Comparison of ENCODE assay signal across 1 cellular context in genomic region chr7:73612598-73613269, GRCh38.
TF ChIP-seq lines count a peak whose summit lies in the region.

No MANE protein-coding gene starts in this region.

TF ChIP-seq in HepG2, 621 proteins besides CTCF, POLR2A, EP300 and RAD21 (continued from another document and continues in another):
- TF ChIP-seq ZNF33A (CRISPR knock-in tag; IDR thresholded peaks at IDR 0.05; ENCODE audit: borderline replicate concordance) = 0 out of 2 replicates have a peak, but pooled peaks have one; percentile 40
- TF ChIP-seq SNAPC4 (CRISPR knock-in tag; IDR thresholded peaks at IDR 0.05) = peak; percentile 71; the same call in 1 of the 2 replicates
- TF ChIP-seq RXRA (CRISPR knock-in tag; IDR thresholded peaks at IDR 0.05) = peak; percentile 91
- TF ChIP-seq ZSCAN29 (CRISPR knock-in tag; conservative IDR thresholded peaks at IDR 0.05) = 0 out of 2 replicates have a peak, but pooled peaks have one; percentile 59
- no peak for TF ChIP-seq ZBTB3 (CRISPR knock-in tag; IDR thresholded peaks at IDR 0.05; ENCODE audit: borderline replicate concordance, low read depth)
- TF ChIP-seq LBX2 (CRISPR knock-in tag; IDR thresholded peaks at IDR 0.05; ENCODE audit: borderline replicate concordance) = no peak
- peak; percentile 78; the same call in 1 of the 2 replicates for TF ChIP-seq ZNF224 (CRISPR knock-in tag; IDR thresholded peaks at IDR 0.05)
- TF ChIP-seq ZSCAN31 (CRISPR knock-in tag; IDR thresholded peaks at IDR 0.05; ENCODE audit: low read depth) = peak; percentile 95
- TF ChIP-seq IRF2 (CRISPR knock-in tag; IDR thresholded peaks at IDR 0.05) = peak; percentile 87
- no peak for TF ChIP-seq DBP (CRISPR knock-in tag; IDR thresholded peaks at IDR 0.05; ENCODE audit: not compliant biosample characterization)
- TF ChIP-seq ZNF143 (CRISPR knock-in tag; IDR thresholded peaks at IDR 0.05) = 0 out of 2 replicates have a peak, but pooled peaks have one; percentile 22
- TF ChIP-seq NCOA1 (CRISPR knock-in tag; IDR thresholded peaks at IDR 0.05) = peak; percentile 90; the same call in 1 of the 2 replicates
- TF ChIP-seq RARG (CRISPR knock-in tag; IDR thresholded peaks at IDR 0.05; ENCODE audit: low read depth) = no peak
- TF ChIP-seq MTF1 (CRISPR knock-in tag; IDR thresholded peaks at IDR 0.05) = no peak
- peak; percentile 95 for TF ChIP-seq SALL1 (CRISPR knock-in tag; IDR thresholded peaks at IDR 0.05)
- TF ChIP-seq KDM2A (CRISPR knock-in tag; IDR thresholded peaks at IDR 0.05; ENCODE audit: borderline replicate concordance, low read depth) = peak; percentile 36; the same call in 1 of the 2 replicates
- TF ChIP-seq HNRNPH1 (optimal IDR thresholded peaks at IDR 0.05; ENCODE audit: low read depth, low read length) = no peak
- TF ChIP-seq RBFOX2 (IDR thresholded peaks at IDR 0.05; ENCODE audit: low read depth, low read length) = peak; percentile 53; the same call in 1 of the 2 replicates
- no peak for TF ChIP-seq ZNF24 (IDR thresholded peaks at IDR 0.05)
- peak; percentile 74 for TF ChIP-seq POLR2G (IDR thresholded peaks at IDR 0.05; ENCODE audit: low read depth, low read length)
- peak; percentile 92 for TF ChIP-seq ZNF18 (CRISPR knock-in tag; IDR thresholded peaks at IDR 0.05; ENCODE audit: insufficient replicate concordance)
- TF ChIP-seq RXRB (CRISPR knock-in tag; IDR thresholded peaks at IDR 0.05; ENCODE audit: borderline replicate concordance) = peak; percentile 95
- no peak for TF ChIP-seq TCF12 (IDR thresholded peaks at IDR 0.05)
- peak; percentile 78; the same call in 1 of the 2 replicates for TF ChIP-seq TCF12 (CRISPR knock-in tag; IDR thresholded peaks at IDR 0.05)
- peak; percentile 86; the same call in 1 of the 2 replicates for TF ChIP-seq ZNF232 (CRISPR knock-in tag; IDR thresholded peaks at IDR 0.05; ENCODE audit: borderline replicate concordance)
- no peak for TF ChIP-seq ZNF720 (CRISPR knock-in tag; IDR thresholded peaks at IDR 0.05)
- TF ChIP-seq SMAD1 (CRISPR knock-in tag; IDR thresholded peaks at IDR 0.05; ENCODE audit: borderline replicate concordance, low read depth) = peak; percentile 62; the same call in 1 of the 2 replicates
- 0 out of 2 replicates have a peak, but pooled peaks have one; percentile 59 for TF ChIP-seq ZNF138 (CRISPR knock-in tag; IDR thresholded peaks at IDR 0.05; ENCODE audit: low read depth)
- no peak for TF ChIP-seq CHD2 (IDR thresholded peaks at IDR 0.05; ENCODE audit: low read depth, low read length)
- no peak for TF ChIP-seq ZNF343 (CRISPR knock-in tag; IDR thresholded peaks at IDR 0.05)
- no peak for TF ChIP-seq ZNF768 (CRISPR knock-in tag; IDR thresholded peaks at IDR 0.05)
- peak; percentile 23; the same call in 1 of the 2 replicates for TF ChIP-seq ZBTB21 (CRISPR knock-in tag; IDR thresholded peaks at IDR 0.05)
- no peak for TF ChIP-seq ZNF142 (CRISPR knock-in tag; IDR thresholded peaks at IDR 0.05)
- peak; percentile 97; the same call in 1 of the 2 replicates for TF ChIP-seq ZNF747 (CRISPR knock-in tag; IDR thresholded peaks at IDR 0.05; ENCODE audit: borderline replicate concordance)
- TF ChIP-seq CHD4 (IDR thresholded peaks at IDR 0.05; ENCODE audit: borderline replicate concordance, low read length) = peak; percentile 77; the same call in 1 of the 2 replicates
- TF ChIP-seq NPAS2 (CRISPR knock-in tag; IDR thresholded peaks at IDR 0.05; ENCODE audit: borderline replicate concordance) = no peak
- TF ChIP-seq MED1 (CRISPR knock-in tag; IDR thresholded peaks at IDR 0.05) = peak; percentile 93
- TF ChIP-seq MYNN (CRISPR knock-in tag; IDR thresholded peaks at IDR 0.05; ENCODE audit: low read depth) = no peak
- 0 out of 2 replicates have a peak, but pooled peaks have one; percentile 46 for TF ChIP-seq ZNF724P (CRISPR knock-in tag; IDR thresholded peaks at IDR 0.05; ENCODE audit: borderline replicate concordance)
- TF ChIP-seq MYC (CRISPR knock-in tag; IDR thresholded peaks at IDR 0.05; ENCODE audit: borderline replicate concordance) = peak; percentile 88
- TF ChIP-seq STAG1 (CRISPR knock-in tag; IDR thresholded peaks at IDR 0.05) = peak; percentile 33
- peak; percentile 49; the same call in 1 of the 2 replicates for TF ChIP-seq CSRNP1 (CRISPR knock-in tag; IDR thresholded peaks at IDR 0.05)
- TF ChIP-seq ZNF207 (IDR thresholded peaks at IDR 0.05; ENCODE audit: borderline replicate concordance) = no peak
- no peak for TF ChIP-seq MAFK (conservative IDR thresholded peaks at IDR 0.05 in 1 of 2, IDR thresholded peaks at IDR 0.05 in 1 of 2; ENCODE audit: low read length in 2 of 2)
- no peak for TF ChIP-seq ZMAT5 (CRISPR knock-in tag; IDR thresholded peaks at IDR 0.05; ENCODE audit: borderline replicate concordance, low read depth)
- TF ChIP-seq BRF2 (CRISPR knock-in tag; IDR thresholded peaks at IDR 0.05) = peak; percentile 87
- no peak for TF ChIP-seq ZNF7 (CRISPR knock-in tag; IDR thresholded peaks at IDR 0.05)
- no peak for TF ChIP-seq KAT7 (CRISPR knock-in tag; IDR thresholded peaks at IDR 0.05; ENCODE audit: borderline replicate concordance)
- TF ChIP-seq CREB3 (CRISPR knock-in tag; IDR thresholded peaks at IDR 0.05) = no peak
- peak; percentile 95 for TF ChIP-seq FOXK1 (CRISPR knock-in tag; IDR thresholded peaks at IDR 0.05; ENCODE audit: borderline replicate concordance, low read depth)
